8 cellular contexts compared by ENCODE assay signal in genomic region chr5:24642022-24642421, GRCh38. TPM values are rescaled to one million over a fixed set of nuclear protein-coding genes. Genes with fewer than 3 reads are reported as not detected.
DNase-seq lines count a peak whose midpoint lies in the region; ATAC-seq and TF ChIP-seq lines count a peak whose summit lies in the region.

No MANE protein-coding gene starts in this region.

- no peak overlapping the region for H2AK5ac ChIP-seq in mesendoderm (ENCODE audit: low read length)

- no peak overlapping the region for H3K4ac ChIP-seq in mesendoderm (ENCODE audit: low read depth, low read length)

- H3K27ac ChIP-seq in adrenal gland (no peak overlapping the region), mesendoderm (ENCODE audit: low read depth, low read length) (no peak overlapping the region)

- H2BK15ac ChIP-seq in mesendoderm (replicated peaks; ENCODE audit: low read depth), result no peak overlapping the region

- intact Hi-C loops in adrenal gland (cut with DNase I), result no loop called here

- H3K9me2 ChIP-seq in Loucy (replicated peaks; ENCODE audit: low read depth, low read length), result no peaks in the 10 kb centered on the region

- H3K4me3 ChIP-seq in Loucy (ENCODE audit: low read length, poor library complexity, severe bottlenecking) (no peak overlapping the region), adrenal gland (no peak overlapping the region), mesendoderm (ENCODE audit: low read length) (no peak overlapping the region)

- H3K4me1 ChIP-seq in Loucy (ENCODE audit: insufficient read depth, low read length, poor library complexity, severe bottlenecking) (no peaks in the 10 kb centered on the region), adrenal gland (replicated peaks in 1 of 2) (no peaks in the 10 kb centered on the region), mesendoderm (ENCODE audit: control insufficient read depth, low read depth, low read length) (no peaks in the 10 kb centered on the region)

- H4K5ac ChIP-seq in mesendoderm (ENCODE audit: low read length), result no peak overlapping the region

- no peak overlapping the region for H3K56ac ChIP-seq in mesendoderm (ENCODE audit: low read length)

- no peak overlapping the region for H4K8ac ChIP-seq in mesendoderm (ENCODE audit: low read depth, low read length)

- DNase-seq in adrenal gland (peak in 2 of 7 donors; percentile 13 to 59), mesendoderm (peak; percentile 46), putamen (ENCODE audit: low spot score) (no peak), EL (no peak)
- DNase-seq in stimulated activated CD4-positive, alpha-beta T cell treated with anti-CD3 and anti-CD28 coated beads, Interleukin-2, amount 100 ng/mL, for 48 hours, result no peak

- H3K9ac ChIP-seq in Loucy (ENCODE audit: low read depth, low read length, poor library complexity, severe bottlenecking), result no peak overlapping the region
- H3K9ac ChIP-seq in mesendoderm (ENCODE audit: low read length), result no peak overlapping the region

- no peaks in the 10 kb centered on the region for H4K20me1 ChIP-seq in Loucy (ENCODE audit: insufficient read depth, low read length, poor library complexity, severe bottlenecking)

- 0 to 4% (median 3%) methylated on average over 1 of the region's 1 CpG for WGBS in adrenal gland, 4 donors
- WGBS in mesendoderm (ENCODE audit: extremely low coverage, insufficient coverage, low lambda C conversion rate), result no CpG with 5 or more reads among the region's 1 CpG

- no peak overlapping the region for H2BK120ac ChIP-seq in mesendoderm (ENCODE audit: low read depth, low read length)

- H3K4me2 ChIP-seq in Loucy (ENCODE audit: low read depth, low read length, poor library complexity, severe bottlenecking), result no peak overlapping the region
- no peak overlapping the region for H3K4me2 ChIP-seq in mesendoderm (ENCODE audit: low read length)

- H3K18ac ChIP-seq in mesendoderm (ENCODE audit: low read length), result no peak overlapping the region

- H2BK5ac ChIP-seq in mesendoderm (ENCODE audit: low read length), result no peak overlapping the region

- no peaks in the 10 kb centered on the region for H3K9me3 ChIP-seq in Loucy (ENCODE audit: insufficient read depth, low read depth, low read length)
- H3K9me3 ChIP-seq in adrenal gland (replicated peaks in 1 of 3), result no peaks in the 10 kb centered on the region

- H3K27me3 ChIP-seq in Loucy (ENCODE audit: insufficient read depth, low read length, poor library complexity, severe bottlenecking) (no peaks in the 10 kb centered on the region), adrenal gland (peaks cover 13% of the 10 kb centered on the region), mesendoderm (ENCODE audit: insufficient read depth, low read length, poor library complexity) (no peaks in the 10 kb centered on the region)

- H3F3A ChIP-seq in Loucy (ENCODE audit: low read depth), result no peaks in the 10 kb centered on the region

- H3K79me2 ChIP-seq in Loucy (ENCODE audit: insufficient read depth, low read length), result no peaks in the 10 kb centered on the region
- no peaks in the 10 kb centered on the region for H3K79me2 ChIP-seq in mesendoderm (ENCODE audit: control insufficient read depth, insufficient read depth, low read length)

- H3K23ac ChIP-seq in mesendoderm (ENCODE audit: low read length), result no peak overlapping the region

- H3K36me3 ChIP-seq in Loucy (ENCODE audit: insufficient read depth, low read length) (no peaks in the 10 kb centered on the region), adrenal gland (replicated peaks in 1 of 2) (no peaks in the 10 kb centered on the region), mesendoderm (ENCODE audit: control insufficient read depth, insufficient read depth, low read length) (no peaks in the 10 kb centered on the region)

- no peak for TF ChIP-seq POLR2A in adrenal gland (IDR thresholded peaks at IDR 0.05)

- H2AFZ ChIP-seq in Loucy (ENCODE audit: low read length), result 0 out of 2 replicates have a peak overlapping the region, but pooled peaks have one; percentile 9

- peak; percentile 34; the same call in 2 of the 3 replicates for TF ChIP-seq CTCF in GM12872 (IDR thresholded peaks at IDR 0.05; ENCODE audit: insufficient read depth, low read depth, low read length)
- peak; percentile 61 for TF ChIP-seq CTCF in Loucy (conservative IDR thresholded peaks at IDR 0.05; ENCODE audit: low read length)
- TF ChIP-seq CTCF in adrenal gland (IDR thresholded peaks at IDR 0.05), result peak; percentile 23 to 60 (median 56)

- ATAC-seq in activated CD4-positive, CD25-positive, alpha-beta regulatory T cell treated with anti-CD3 and anti-CD28 coated beads, Interleukin-2, amount 50 U/mL, for 24 hours, result no peak

- H3K79me1 ChIP-seq in mesendoderm (ENCODE audit: low read length), result no peaks in the 10 kb centered on the region

RNA-seq across cellular contexts. Expression of gene CDH10, which starts 2.8 kb away (rescaled TPM):
- 1 to 10 TPM in 2 of 8 donors, under 1 TPM in 4, not detected in 2; 0.15 to 4.4 (median 0.75) TPM for total RNA-seq in adrenal gland
- polyA plus RNA-seq in adrenal gland, result 1 to 10 TPM in 2 of 3 donors, under 1 TPM in 1; 0.54 to 2.8 (median 1.6) TPM
- polyA plus RNA-seq in mesendoderm (2013, experiment 1 of 2), result 0.31 TPM
- polyA plus RNA-seq in mesendoderm (2013, experiment 2 of 2), result 0.24 TPM
